In genomic region chr4:129095811-129096454, GRCh38 we compare ENCODE assay signal across 1 cellular context.
TF ChIP-seq lines count a peak whose summit lies in the region.

C4orf33 (plus strand) TSS chr4:129096152; CDS start chr4:129102611, 6,459 bp downstream.

TF ChIP-seq in GM12878, 131 proteins besides CTCF, POLR2A, EP300 and RAD21 (continued from another document and continues in another):
- TF ChIP-seq NKRF (conservative IDR thresholded peaks at IDR 0.05) = no peak; the same call in 1 of the 2 replicates
- TF ChIP-seq BACH1 (IDR thresholded peaks at IDR 0.05; ENCODE audit: borderline replicate concordance) = no peak
- TF ChIP-seq CEBPB (IDR thresholded peaks at IDR 0.05; ENCODE audit: borderline replicate concordance in 1 of 2, low read depth in 2 of 2, low read length in 2 of 2) = no peak
- TF ChIP-seq HCFC1 (IDR thresholded peaks at IDR 0.05; ENCODE audit: low read length) = no peak
- TF ChIP-seq JUND (IDR thresholded peaks at IDR 0.05; ENCODE audit: low read depth, low read length) = no peak
- no peak for TF ChIP-seq EZH2 (IDR thresholded peaks at IDR 0.05; ENCODE audit: borderline replicate concordance, control insufficient read depth, low read depth, low read length)
- TF ChIP-seq CHD2 (IDR thresholded peaks at IDR 0.05; ENCODE audit: borderline replicate concordance, low read depth, low read length) = no peak
- TF ChIP-seq HSF1 (IDR thresholded peaks at IDR 0.05; ENCODE audit: low read depth, low read length) = no peak
- no peak for TF ChIP-seq USF1 (IDR thresholded peaks at IDR 0.05; ENCODE audit: borderline replicate concordance, extremely low read length, insufficient read depth, low read depth, low read length)
- TF ChIP-seq CBX3 (IDR thresholded peaks at IDR 0.05; ENCODE audit: borderline replicate concordance, low read depth) = no peak
- 0 out of 2 replicates have a peak, but pooled peaks have one; percentile 45 for TF ChIP-seq CREM (IDR thresholded peaks at IDR 0.05; ENCODE audit: low read depth)
- no peak for TF ChIP-seq SIN3A (IDR thresholded peaks at IDR 0.05; ENCODE audit: low read depth, low read length)
- no peak for TF ChIP-seq ZZZ3 (IDR thresholded peaks at IDR 0.05; ENCODE audit: control insufficient read depth, insufficient read length, low read depth)
- TF ChIP-seq FOXM1 (IDR thresholded peaks at IDR 0.05; ENCODE audit: low read depth, low read length) = no peak
- no peak for TF ChIP-seq YY1 (IDR thresholded peaks at IDR 0.05; ENCODE audit: low read depth, low read length)
- TF ChIP-seq NFXL1 (IDR thresholded peaks at IDR 0.05; ENCODE audit: borderline replicate concordance) = no peak
- no peak for TF ChIP-seq ZBTB33 (IDR thresholded peaks at IDR 0.05)
- TF ChIP-seq LARP7 (IDR thresholded peaks at IDR 0.05) = no peak
- TF ChIP-seq ZNF592 (IDR thresholded peaks at IDR 0.05) = no peak
- TF ChIP-seq MYC (IDR thresholded peaks at IDR 0.05; ENCODE audit: insufficient read depth, insufficient read length, insufficient replicate concordance, low read length, severe bottlenecking) = no peak
- peak; percentile 88 for TF ChIP-seq IKZF1 (conservative IDR thresholded peaks at IDR 0.05)
- TF ChIP-seq PBX3 (IDR thresholded peaks at IDR 0.05; ENCODE audit: insufficient replicate concordance, low read depth, low read length) = no peak
- TF ChIP-seq GATAD2B (conservative IDR thresholded peaks at IDR 0.05; ENCODE audit: low read depth) = no peak
- TF ChIP-seq BCLAF1 (IDR thresholded peaks at IDR 0.05) = no peak
- no peak for TF ChIP-seq ZNF384 (IDR thresholded peaks at IDR 0.05; ENCODE audit: borderline replicate concordance, low read depth, low read length)
- TF ChIP-seq ZBTB4 (CRISPR knock-in tag; IDR thresholded peaks at IDR 0.05) = no peak
- TF ChIP-seq REST (IDR thresholded peaks at IDR 0.05; ENCODE audit: low read depth, low read length) = no peak
- no peak for TF ChIP-seq HDAC2 (IDR thresholded peaks at IDR 0.05)
- TF ChIP-seq BCL3 (IDR thresholded peaks at IDR 0.05; ENCODE audit: borderline replicate concordance, insufficient read depth, low read depth, low read length, poor library complexity, severe bottlenecking) = no peak
